Comparison of ENCODE assay signal across 31 cellular contexts in genomic region chr16:78538284-78538683, GRCh38.
"Had no signal": no experiment of that assay in that cellular context is flagged by ENCODE, and none has a peak within 500 bp of the region (broad histone marks: within the 10 kb centered on the region; RNA-seq: fewer than 3 reads in every experiment).

No MANE protein-coding gene starts in this region.

- H3K4me3 Mint-ChIP-seq: activated B cell treated with CpG ODN at 0.5 μM for 24 hours; activated CD4-positive, alpha-beta memory T cell treated with anti-CD3 and anti-CD28 coated beads for 36 hours; activated CD4-positive, alpha-beta T cell treated with anti-CD3 and anti-CD28 coated beads, Interleukin-2, amount 10 ng/mL, durations not matched to agents 24 days and 14 days; activated CD8-positive, alpha-beta memory T cell treated with anti-CD3 and anti-CD28 coated beads, Interleukin-2, amount 10 ng/mL, durations not matched to agents 7 days and 5 days; activated CD8-positive, alpha-beta T cell treated with anti-CD3 and anti-CD28 coated beads, Interleukin-2, amount 10 ng/mL, durations not matched to agents 7 days and 5 days; activated naive CD4-positive, alpha-beta T cell treated with anti-CD3 and anti-CD28 coated beads for 36 hours; activated naive CD8-positive, alpha-beta T cell treated with anti-CD3 and anti-CD28 coated beads for 36 hours; activated T-cell treated with anti-CD3 and anti-CD28 coated beads, Interleukin-2, amount 50 U/mL, for 24 hours; T-helper 1 cell treated with Interleukin-12 subunit alpha and Interleukin-12 subunit beta and Interleukin-4 antibody, amounts not matched to agents 30 μg/mL and 1 μg/mL, for 36 hours; T-helper 2 cell treated with Interferon-gamma antibody and Interleukin-4, amounts not matched to agents 5 μg/mL and 100 μg/mL, for 36 hours had no signal

- H3K9me3 Mint-ChIP-seq: activated B cell treated with CpG ODN at 0.5 μM for 24 hours; activated CD4-positive, alpha-beta memory T cell treated with anti-CD3 and anti-CD28 coated beads for 36 hours; activated naive CD4-positive, alpha-beta T cell treated with anti-CD3 and anti-CD28 coated beads for 36 hours; activated naive CD4-positive, alpha-beta T cell treated with anti-CD3 and anti-CD28 coated beads, Interleukin-2, amount 50 U/mL, for 72 hours; activated naive CD8-positive, alpha-beta T cell treated with anti-CD3 and anti-CD28 coated beads for 36 hours; activated T-cell treated with anti-CD3 and anti-CD28 coated beads, Interleukin-2, amount 50 U/mL, for 24 hours; activated T-helper 2 cell treated with anti-CD3 and anti-CD28 coated beads, Interferon-gamma antibody, Interleukin-2, Interleukin-4, amounts not matched to agents 10 μg/mL and 5 μg/mL and 100 μg/mL, durations not matched to agents 14 hours and 24 hours and 36 hours; T-helper 1 cell treated with Interleukin-12 subunit alpha and Interleukin-12 subunit beta and Interleukin-4 antibody, amounts not matched to agents 30 μg/mL and 1 μg/mL, for 36 hours; T-helper 2 cell treated with Interferon-gamma antibody and Interleukin-4, amounts not matched to agents 5 μg/mL and 100 μg/mL, for 36 hours had no signal

- ATAC-seq: activated CD8-positive, alpha-beta memory T cell treated with anti-CD3 and anti-CD28 coated beads, Interleukin-2, amount 10 ng/mL, durations not matched to agents 7 days and 5 days; activated CD8-positive, alpha-beta T cell treated with anti-CD3 and anti-CD28 coated beads, Interleukin-2, amount 10 ng/mL, durations not matched to agents 7 days and 5 days; activated naive CD4-positive, alpha-beta T cell treated with anti-CD3 and anti-CD28 coated beads, Interleukin-2, amount 50 U/mL, for 72 hours; body of pancreas had no signal

- H3K27ac Mint-ChIP-seq: activated B cell treated with CpG ODN at 0.5 μM for 24 hours; activated CD4-positive, alpha-beta memory T cell treated with anti-CD3 and anti-CD28 coated beads for 36 hours; activated CD4-positive, alpha-beta T cell treated with anti-CD3 and anti-CD28 coated beads, Interleukin-2, amount 10 ng/mL, durations not matched to agents 24 days and 14 days; activated CD8-positive, alpha-beta memory T cell treated with anti-CD3 and anti-CD28 coated beads, Interleukin-2, amount 10 ng/mL, durations not matched to agents 7 days and 5 days; activated CD8-positive, alpha-beta T cell treated with anti-CD3 and anti-CD28 coated beads, Interleukin-2, amount 10 ng/mL, durations not matched to agents 7 days and 5 days; activated naive CD4-positive, alpha-beta T cell treated with anti-CD3 and anti-CD28 coated beads for 36 hours; activated naive CD4-positive, alpha-beta T cell treated with anti-CD3 and anti-CD28 coated beads, Interleukin-2, amount 50 U/mL, for 72 hours; activated naive CD8-positive, alpha-beta T cell treated with anti-CD3 and anti-CD28 coated beads for 36 hours; activated T-cell treated with anti-CD3 and anti-CD28 coated beads, Interleukin-2, amount 50 U/mL, for 24 hours; activated T-helper 2 cell treated with anti-CD3 and anti-CD28 coated beads, Interferon-gamma antibody, Interleukin-2, Interleukin-4, amounts not matched to agents 10 μg/mL and 5 μg/mL and 100 μg/mL, durations not matched to agents 14 hours and 24 hours and 36 hours; T-helper 1 cell treated with Interleukin-12 subunit alpha and Interleukin-12 subunit beta and Interleukin-4 antibody, amounts not matched to agents 30 μg/mL and 1 μg/mL, for 36 hours; T-helper 2 cell treated with Interferon-gamma antibody and Interleukin-4, amounts not matched to agents 5 μg/mL and 100 μg/mL, for 36 hours had no signal

- H3K27me3 Mint-ChIP-seq: activated B cell treated with CpG ODN at 0.5 μM for 24 hours; activated CD4-positive, alpha-beta memory T cell treated with anti-CD3 and anti-CD28 coated beads for 36 hours; activated CD4-positive, alpha-beta T cell treated with anti-CD3 and anti-CD28 coated beads, Interleukin-2, amount 10 ng/mL, durations not matched to agents 24 days and 14 days; activated CD8-positive, alpha-beta memory T cell treated with anti-CD3 and anti-CD28 coated beads, Interleukin-2, amount 10 ng/mL, durations not matched to agents 7 days and 5 days; activated naive CD8-positive, alpha-beta T cell treated with anti-CD3 and anti-CD28 coated beads for 36 hours; activated T-cell treated with anti-CD3 and anti-CD28 coated beads, Interleukin-2, amount 50 U/mL, for 24 hours had no signal

- H3K36me3 Mint-ChIP-seq: activated CD4-positive, alpha-beta memory T cell treated with anti-CD3 and anti-CD28 coated beads for 36 hours; activated CD8-positive, alpha-beta memory T cell treated with anti-CD3 and anti-CD28 coated beads, Interleukin-2, amount 10 ng/mL, durations not matched to agents 7 days and 5 days; activated naive CD4-positive, alpha-beta T cell treated with anti-CD3 and anti-CD28 coated beads, Interleukin-2, amount 50 U/mL, for 72 hours had no signal

- H3K4me1 Mint-ChIP-seq: activated B cell treated with CpG ODN at 0.5 μM for 24 hours; activated CD4-positive, alpha-beta T cell treated with anti-CD3 and anti-CD28 coated beads, Interleukin-2, amount 10 ng/mL, durations not matched to agents 24 days and 14 days; activated CD8-positive, alpha-beta memory T cell treated with anti-CD3 and anti-CD28 coated beads, Interleukin-2, amount 10 ng/mL, durations not matched to agents 7 days and 5 days; activated naive CD8-positive, alpha-beta T cell treated with anti-CD3 and anti-CD28 coated beads for 36 hours had no signal

- DNase-seq: activated B cell treated with CpG ODN at 0.5 μM for 24 hours; activated CD4-positive, alpha-beta memory T cell treated with anti-CD3 and anti-CD28 coated beads for 36 hours; activated CD4-positive, alpha-beta T cell treated with anti-CD3 and anti-CD28 coated beads for 4 hours; activated CD4-positive, alpha-beta T cell treated with anti-CD3 and anti-CD28 coated beads, Interleukin-2, amount 10 ng/mL, durations not matched to agents 24 days and 14 days; activated CD4-positive, alpha-beta T cell treated with anti-CD3 and anti-CD28 coated beads, Interleukin-2, amount 50 U/mL, for 1 hour; activated CD4-positive, alpha-beta T cell treated with anti-CD3 and anti-CD28 coated beads, Interleukin-2, amount 50 U/mL, for 4 hours; activated CD4-positive, CD25-positive, alpha-beta regulatory T cell treated with anti-CD3 and anti-CD28 coated beads, Interleukin-2, amount 50 U/mL, for 72 hours; activated CD8-positive, alpha-beta memory T cell treated with anti-CD3 and anti-CD28 coated beads for 24 hours; activated CD8-positive, alpha-beta memory T cell treated with anti-CD3 and anti-CD28 coated beads, Interleukin-2, amount 10 ng/mL, durations not matched to agents 7 days and 5 days; activated CD8-positive, alpha-beta memory T cell treated with anti-CD3 and anti-CD28 coated beads, Interleukin-2, amount 50 U/mL, for 48 hours; activated CD8-positive, alpha-beta T cell treated with anti-CD3 and anti-CD28 coated beads, Interleukin-2, amount 10 ng/mL, durations not matched to agents 7 days and 5 days; activated effector memory CD4-positive, alpha-beta T cell treated with Interleukin-2 at 50 U/mL for 16 hours; activated gamma-delta T cell; activated naive CD4-positive, alpha-beta T cell treated with anti-CD3 and anti-CD28 coated beads for 36 hours; activated naive CD4-positive, alpha-beta T cell treated with anti-CD3 and anti-CD28 coated beads, Interleukin-2, amount 50 U/mL, for 16 hours; activated naive CD8-positive, alpha-beta T cell treated with anti-CD3 and anti-CD28 coated beads for 36 hours; activated T-cell treated with anti-CD3 and anti-CD28 coated beads, Interleukin-2, amount 50 U/mL, for 24 hours; activated T-cell treated with anti-CD3 and anti-CD28 coated beads, Interleukin-2, amount 50 U/mL, for 48 hours; adrenal gland; amniotic stem cell; aorta; body of pancreas; brain microvascular endothelial cell; central memory CD4-positive, alpha-beta T cell; T-helper 1 cell; T-helper 2 cell; T-helper 9 cell had no signal
